27 cellular contexts compared by ENCODE assay signal in the genomic region with DNA sequence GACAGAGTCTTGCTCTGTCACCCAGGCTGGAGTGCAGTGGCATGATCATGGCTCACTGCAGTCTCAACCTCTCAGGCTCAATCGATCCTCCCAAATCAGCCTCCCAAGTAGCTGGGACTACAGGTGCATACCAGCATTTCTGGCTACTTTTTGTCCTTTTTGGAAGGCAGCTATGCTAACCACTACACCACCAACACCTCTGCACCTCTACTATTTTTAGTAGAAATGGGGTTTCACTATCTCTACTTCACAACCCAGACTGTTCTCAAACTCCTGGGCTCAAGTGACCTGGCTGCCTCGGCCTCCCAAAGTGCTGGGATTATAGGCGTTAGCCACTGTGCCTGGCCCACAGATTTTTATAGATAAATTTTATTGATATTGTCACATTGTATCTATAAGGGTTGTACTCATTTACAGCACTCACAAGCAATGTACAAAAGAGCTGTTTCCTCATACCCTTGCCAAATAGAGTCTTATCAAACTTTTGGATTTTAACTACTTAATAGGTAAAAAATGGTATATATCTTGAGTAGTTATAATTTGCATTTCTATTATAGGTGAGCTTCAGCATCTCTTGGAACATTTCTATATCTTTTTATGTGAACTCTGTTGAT. TPM values are rescaled to one million over a fixed set of nuclear protein-coding genes. Genes with fewer than 3 reads are reported as not detected.
A peak's percentile ranks its signal among the peaks of the same experiment; 100 is the strongest.
DNase-seq lines count a peak whose midpoint lies in the region; ATAC-seq, FAIRE-seq and TF ChIP-seq lines count a peak whose summit lies in the region.
"Had no signal": no experiment of that assay in that cellular context is flagged by ENCODE, and none has a peak within 500 bp of the region (broad histone marks: within the 10 kb centered on the region; RNA-seq: fewer than 3 reads in every experiment).

No MANE protein-coding gene starts in this region.

- 12 to 65% (median 33%) methylated on average over 3 of the region's 3 CpGs for WGBS in small intestine, 3 donors

- no peak overlapping the region for H3K4me3 Mint-ChIP-seq in activated CD4-positive, alpha-beta T cell treated with anti-CD3 and anti-CD28 coated beads, Interleukin-2, amount 10 ng/mL, durations not matched to agents 24 days and 14 days
- H3K4me3 Mint-ChIP-seq: CD4-positive, alpha-beta T cell; IgD-negative memory B cell had no signal

- H3K27ac ChIP-seq in VCaP = peak overlapping the region; percentile 24; the same call in 1 of the 2 replicates
- peak overlapping the region in 1 of 2 donors; percentile 49 for H3K27ac ChIP-seq in small intestine (ENCODE audit: low read depth in 1 of 2, low read length in 1 of 2)
- H3K27ac ChIP-seq: 22Rv1, BLaER1, SJSA1 had no signal

- H3K27me3 ChIP-seq in small intestine (ENCODE audit: control insufficient read depth in 2 of 2, insufficient read depth in 2 of 2, low read length in 2 of 2) = no peaks in the 10 kb centered on the region
- H3K27me3 ChIP-seq: BLaER1 had no signal

- no peaks in the 10 kb centered on the region for H3K9me3 ChIP-seq in small intestine (ENCODE audit: control insufficient read depth, low read depth)
- H3K9me3 ChIP-seq: BLaER1, SJSA1 had no signal

- H3K36me3 Mint-ChIP-seq in activated CD4-positive, alpha-beta T cell treated with anti-CD3 and anti-CD28 coated beads, Interleukin-2, amount 10 ng/mL, durations not matched to agents 24 days and 14 days (ENCODE audit: low read depth) = no peaks in the 10 kb centered on the region

- H3K27me3 Mint-ChIP-seq in activated CD4-positive, alpha-beta T cell treated with anti-CD3 and anti-CD28 coated beads, Interleukin-2, amount 10 ng/mL, durations not matched to agents 24 days and 14 days = no peaks in the 10 kb centered on the region
- H3K27me3 Mint-ChIP-seq: CD4-positive, alpha-beta T cell had no signal

- H3K4me1 Mint-ChIP-seq in activated CD4-positive, alpha-beta T cell treated with anti-CD3 and anti-CD28 coated beads, Interleukin-2, amount 10 ng/mL, durations not matched to agents 24 days and 14 days = peaks cover 4% of the 10 kb centered on the region

- H3K4me1 ChIP-seq in small intestine (ENCODE audit: control insufficient read depth in 2 of 2, insufficient read depth in 1 of 2, low read depth in 1 of 2, low read length in 1 of 2) = peaks cover 2 to 3% of the 10 kb centered on the region in 2 donors
- H3K4me1 ChIP-seq: SJSA1 had no signal

- peak; percentile 27 for DNase-seq in activated CD4-positive, alpha-beta T cell treated with anti-CD3 and anti-CD28 coated beads, Interleukin-2, amount 10 ng/mL, durations not matched to agents 24 days and 14 days
- DNase-seq in activated CD4-positive, alpha-beta T cell treated with anti-CD3 and anti-CD28 coated beads, Interleukin-2, amount 50 U/mL, for 1 hour = no peak
- DNase-seq in small intestine = peak; percentile 55
- no peak for DNase-seq in islet precursor cell
- no peak for DNase-seq in NCI-H146 treated with DMSO at 0.1 percent for 48 hours (lab: John Stamatoyannopoulos, UW; ENCODE audit: unreplicated experiment)
- no peak for DNase-seq in foreskin fibroblast
- DNase-seq: ACHN; Calu3; CD4-positive, alpha-beta T cell; DMS153; H7; Karpas-422; NCI-H1417; NCI-H187; NCI-H446; NCI-H526; OCI-M1 had no signal

- FAIRE-seq in small intestine (lab: Jason Lieb, UNC) = no peak
- FAIRE-seq: GM12892, GM18507, RCC 7860 had no signal

- ATAC-seq in HG02885 (IDR thresholded peaks at IDR 0.05; ENCODE audit: poor library complexity, unreplicated experiment) = peak; percentile 51

- H3K4me3 ChIP-seq in small intestine (ENCODE audit: low read depth in 1 of 2, low read length in 2 of 2) = no peak overlapping the region
- H3K4me3 ChIP-seq in foreskin fibroblast (ENCODE audit: low read depth in 1 of 2, low read length in 2 of 2) = no peak overlapping the region
- H3K4me3 ChIP-seq: BLaER1, SJSA1 had no signal

- no peaks in the 10 kb centered on the region for H3K9me3 Mint-ChIP-seq in activated CD4-positive, alpha-beta T cell treated with anti-CD3 and anti-CD28 coated beads, Interleukin-2, amount 10 ng/mL, durations not matched to agents 24 days and 14 days
- H3K9me3 Mint-ChIP-seq: CD4-positive, alpha-beta T cell; IgD-negative memory B cell had no signal

- no peaks in the 10 kb centered on the region for H3K36me3 ChIP-seq in small intestine (ENCODE audit: control insufficient read depth in 2 of 2, insufficient read depth in 2 of 2, low read length in 2 of 2)
- H3K36me3 ChIP-seq: BLaER1, SJSA1 had no signal

- intact Hi-C loops in activated CD4-positive, alpha-beta T cell treated with anti-CD3 and anti-CD28 coated beads, Interleukin-2, amount 10 ng/mL, durations not matched to agents 24 days and 14 days (cut with micrococcal nuclease) = no loop called here

- TF ChIP-seq CTCF in VCaP (conservative IDR thresholded peaks at IDR 0.05) = no peak
- no peak for TF ChIP-seq CTCF in foreskin fibroblast (IDR thresholded peaks at IDR 0.05; ENCODE audit: low read depth, low read length)

- H3K27ac Mint-ChIP-seq in activated CD4-positive, alpha-beta T cell treated with anti-CD3 and anti-CD28 coated beads, Interleukin-2, amount 10 ng/mL, durations not matched to agents 24 days and 14 days = no peak overlapping the region
- H3K27ac Mint-ChIP-seq: CD4-positive, alpha-beta T cell; IgD-negative memory B cell had no signal

RNA-seq across cellular contexts. Expression of a gene that starts 23.7 kb away (rescaled TPM):
- total RNA-seq in activated CD4-positive, alpha-beta T cell treated with anti-CD3 and anti-CD28 coated beads, Interleukin-2, amount 10 ng/mL, durations not matched to agents 24 days and 14 days = not detected in 2 replicates
- polyA plus RNA-seq in small intestine = 100 to 1,000 TPM in 2 of 3 donors, 10 to 100 TPM in 1; 58.9 to 179 (median 155) TPM
- total RNA-seq: CD4-positive, alpha-beta T cell; G401; SJSA1 had no signal
- polyA plus RNA-seq: IgD-negative memory B cell had no signal

Comparison
In these comparisons a context has a peak if more than half of its experiments do, and no peak if none do; other contexts are left out.
1. DNase-seq: peak in activated CD4-positive, alpha-beta T cell treated with anti-CD3 and anti-CD28 coated beads, Interleukin-2, amount 10 ng/mL, durations not matched to agents 24 days and 14 days (single experiment) and small intestine (single experiment); none in activated CD4-positive, alpha-beta T cell treated with anti-CD3 and anti-CD28 coated beads, Interleukin-2, amount 50 U/mL, for 1 hour (single experiment), islet precursor cell (single experiment), NCI-H146 treated with DMSO at 0.1 percent for 48 hours (single experiment) and foreskin fibroblast (0 of 2).